In genomic region chr20:31674895-31675827, GRCh38 we compare ENCODE assay signal across 1 cellular context.
TF ChIP-seq lines count a peak whose summit lies in the region.

No MANE protein-coding gene starts in this region.

TF ChIP-seq in HepG2, 621 proteins besides CTCF, POLR2A, EP300 and RAD21 (continued from another document):
- TF ChIP-seq THAP7 (CRISPR knock-in tag; IDR thresholded peaks at IDR 0.05) (no peak), NR2F1 (CRISPR knock-in tag; IDR thresholded peaks at IDR 0.05) (0 out of 4 replicates have a peak, but pooled peaks of 1 of the 2 experiments have one; percentile 19), ZNF670 (CRISPR knock-in tag; IDR thresholded peaks at IDR 0.05; ENCODE audit: borderline replicate concordance) (no peak), ZNF33B (CRISPR knock-in tag; IDR thresholded peaks at IDR 0.05) (0 out of 2 replicates have a peak, but pooled peaks have one; percentile 14), MAZ (IDR thresholded peaks at IDR 0.05; ENCODE audit: borderline replicate concordance, low read depth, low read length) (no peak), MAZ (CRISPR knock-in tag; IDR thresholded peaks at IDR 0.05; ENCODE audit: low read depth) (no peak), HNRNPUL1 (IDR thresholded peaks at IDR 0.05; ENCODE audit: low read depth, low read length) (no peak), CENPT (CRISPR knock-in tag; IDR thresholded peaks at IDR 0.05; ENCODE audit: low read depth) (no peak), MAX (IDR thresholded peaks at IDR 0.05) (no peak), TEAD2 (CRISPR knock-in tag; IDR thresholded peaks at IDR 0.05) (no peak), ZNF7 (CRISPR knock-in tag; IDR thresholded peaks at IDR 0.05) (no peak), ZNF317 (CRISPR knock-in tag; IDR thresholded peaks at IDR 0.05) (no peak), POLR2AphosphoS2 (IDR thresholded peaks at IDR 0.05; ENCODE audit: low read depth, low read length) (peak; percentile 23; the same call in 1 of the 2 replicates), TRIM24 (CRISPR knock-in tag; IDR thresholded peaks at IDR 0.05) (no peak), ZNF724P (CRISPR knock-in tag; IDR thresholded peaks at IDR 0.05; ENCODE audit: borderline replicate concordance) (no peak), RBFOX2 (IDR thresholded peaks at IDR 0.05; ENCODE audit: low read depth, low read length) (peak; percentile 45; the same call in 1 of the 2 replicates), NFKBIZ (CRISPR knock-in tag; IDR thresholded peaks at IDR 0.05) (no peak), ZNF619 (CRISPR knock-in tag; IDR thresholded peaks at IDR 0.05) (no peak), ZNF709 (CRISPR knock-in tag; IDR thresholded peaks at IDR 0.05) (no peak), SP2 (CRISPR knock-in tag; IDR thresholded peaks at IDR 0.05) (no peak), ZMAT5 (CRISPR knock-in tag; IDR thresholded peaks at IDR 0.05; ENCODE audit: borderline replicate concordance, low read depth) (no peak), FUBP1 (CRISPR knock-in tag; IDR thresholded peaks at IDR 0.05; ENCODE audit: borderline replicate concordance) (no peak), ZNF33A (CRISPR knock-in tag; IDR thresholded peaks at IDR 0.05; ENCODE audit: borderline replicate concordance) (no peak), HOXA3 (CRISPR knock-in tag; IDR thresholded peaks at IDR 0.05) (no peak), ATF7 (IDR thresholded peaks at IDR 0.05) (no peak), ATF7 (CRISPR knock-in tag; IDR thresholded peaks at IDR 0.05) (no peak), ZNF446 (CRISPR knock-in tag; IDR thresholded peaks at IDR 0.05) (no peak)
- TF ChIP-seq, protein P1, sequence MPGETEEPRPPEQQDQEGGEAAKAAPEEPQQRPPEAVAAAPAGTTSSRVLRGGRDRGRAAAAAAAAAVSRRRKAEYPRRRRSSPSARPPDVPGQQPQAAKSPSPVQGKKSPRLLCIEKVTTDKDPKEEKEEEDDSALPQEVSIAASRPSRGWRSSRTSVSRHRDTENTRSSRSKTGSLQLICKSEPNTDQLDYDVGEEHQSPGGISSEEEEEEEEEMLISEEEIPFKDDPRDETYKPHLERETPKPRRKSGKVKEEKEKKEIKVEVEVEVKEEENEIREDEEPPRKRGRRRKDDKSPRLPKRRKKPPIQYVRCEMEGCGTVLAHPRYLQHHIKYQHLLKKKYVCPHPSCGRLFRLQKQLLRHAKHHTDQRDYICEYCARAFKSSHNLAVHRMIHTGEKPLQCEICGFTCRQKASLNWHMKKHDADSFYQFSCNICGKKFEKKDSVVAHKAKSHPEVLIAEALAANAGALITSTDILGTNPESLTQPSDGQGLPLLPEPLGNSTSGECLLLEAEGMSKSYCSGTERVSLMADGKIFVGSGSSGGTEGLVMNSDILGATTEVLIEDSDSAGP (CRISPR knock-in tag; IDR thresholded peaks at IDR 0.05; ENCODE audit: borderline replicate concordance) = peak; percentile 32; the same call in 1 of the 2 replicates
- TF ChIP-seq, protein P2, sequence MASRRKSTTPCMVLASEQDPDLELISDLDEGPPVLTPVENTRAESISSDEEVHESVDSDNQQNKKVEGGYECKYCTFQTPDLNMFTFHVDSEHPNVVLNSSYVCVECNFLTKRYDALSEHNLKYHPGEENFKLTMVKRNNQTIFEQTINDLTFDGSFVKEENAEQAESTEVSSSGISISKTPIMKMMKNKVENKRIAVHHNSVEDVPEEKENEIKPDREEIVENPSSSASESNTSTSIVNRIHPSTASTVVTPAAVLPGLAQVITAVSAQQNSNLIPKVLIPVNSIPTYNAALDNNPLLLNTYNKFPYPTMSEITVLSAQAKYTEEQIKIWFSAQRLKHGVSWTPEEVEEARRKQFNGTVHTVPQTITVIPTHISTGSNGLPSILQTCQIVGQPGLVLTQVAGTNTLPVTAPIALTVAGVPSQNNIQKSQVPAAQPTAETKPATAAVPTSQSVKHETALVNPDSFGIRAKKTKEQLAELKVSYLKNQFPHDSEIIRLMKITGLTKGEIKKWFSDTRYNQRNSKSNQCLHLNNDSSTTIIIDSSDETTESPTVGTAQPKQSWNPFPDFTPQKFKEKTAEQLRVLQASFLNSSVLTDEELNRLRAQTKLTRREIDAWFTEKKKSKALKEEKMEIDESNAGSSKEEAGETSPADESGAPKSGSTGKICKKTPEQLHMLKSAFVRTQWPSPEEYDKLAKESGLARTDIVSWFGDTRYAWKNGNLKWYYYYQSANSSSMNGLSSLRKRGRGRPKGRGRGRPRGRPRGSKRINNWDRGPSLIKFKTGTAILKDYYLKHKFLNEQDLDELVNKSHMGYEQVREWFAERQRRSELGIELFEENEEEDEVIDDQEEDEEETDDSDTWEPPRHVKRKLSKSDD (CRISPR knock-in tag; IDR thresholded peaks at IDR 0.05; ENCODE audit: low read depth) = no peak
- TF ChIP-seq, protein P3, sequence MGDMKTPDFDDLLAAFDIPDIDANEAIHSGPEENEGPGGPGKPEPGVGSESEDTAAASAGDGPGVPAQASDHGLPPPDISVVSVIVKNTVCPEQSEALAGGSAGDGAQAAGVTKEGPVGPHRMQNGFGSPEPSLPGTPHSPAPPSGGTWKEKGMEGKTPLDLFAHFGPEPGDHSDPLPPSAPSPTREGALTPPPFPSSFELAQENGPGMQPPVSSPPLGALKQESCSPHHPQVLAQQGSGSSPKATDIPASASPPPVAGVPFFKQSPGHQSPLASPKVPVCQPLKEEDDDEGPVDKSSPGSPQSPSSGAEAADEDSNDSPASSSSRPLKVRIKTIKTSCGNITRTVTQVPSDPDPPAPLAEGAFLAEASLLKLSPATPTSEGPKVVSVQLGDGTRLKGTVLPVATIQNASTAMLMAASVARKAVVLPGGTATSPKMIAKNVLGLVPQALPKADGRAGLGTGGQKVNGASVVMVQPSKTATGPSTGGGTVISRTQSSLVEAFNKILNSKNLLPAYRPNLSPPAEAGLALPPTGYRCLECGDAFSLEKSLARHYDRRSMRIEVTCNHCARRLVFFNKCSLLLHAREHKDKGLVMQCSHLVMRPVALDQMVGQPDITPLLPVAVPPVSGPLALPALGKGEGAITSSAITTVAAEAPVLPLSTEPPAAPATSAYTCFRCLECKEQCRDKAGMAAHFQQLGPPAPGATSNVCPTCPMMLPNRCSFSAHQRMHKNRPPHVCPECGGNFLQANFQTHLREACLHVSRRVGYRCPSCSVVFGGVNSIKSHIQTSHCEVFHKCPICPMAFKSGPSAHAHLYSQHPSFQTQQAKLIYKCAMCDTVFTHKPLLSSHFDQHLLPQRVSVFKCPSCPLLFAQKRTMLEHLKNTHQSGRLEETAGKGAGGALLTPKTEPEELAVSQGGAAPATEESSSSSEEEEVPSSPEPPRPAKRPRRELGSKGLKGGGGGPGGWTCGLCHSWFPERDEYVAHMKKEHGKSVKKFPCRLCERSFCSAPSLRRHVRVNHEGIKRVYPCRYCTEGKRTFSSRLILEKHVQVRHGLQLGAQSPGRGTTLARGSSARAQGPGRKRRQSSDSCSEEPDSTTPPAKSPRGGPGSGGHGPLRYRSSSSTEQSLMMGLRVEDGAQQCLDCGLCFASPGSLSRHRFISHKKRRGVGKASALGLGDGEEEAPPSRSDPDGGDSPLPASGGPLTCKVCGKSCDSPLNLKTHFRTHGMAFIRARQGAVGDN (CRISPR knock-in tag; IDR thresholded peaks at IDR 0.05) = peak; percentile 45
- TF ChIP-seq, protein P4, sequence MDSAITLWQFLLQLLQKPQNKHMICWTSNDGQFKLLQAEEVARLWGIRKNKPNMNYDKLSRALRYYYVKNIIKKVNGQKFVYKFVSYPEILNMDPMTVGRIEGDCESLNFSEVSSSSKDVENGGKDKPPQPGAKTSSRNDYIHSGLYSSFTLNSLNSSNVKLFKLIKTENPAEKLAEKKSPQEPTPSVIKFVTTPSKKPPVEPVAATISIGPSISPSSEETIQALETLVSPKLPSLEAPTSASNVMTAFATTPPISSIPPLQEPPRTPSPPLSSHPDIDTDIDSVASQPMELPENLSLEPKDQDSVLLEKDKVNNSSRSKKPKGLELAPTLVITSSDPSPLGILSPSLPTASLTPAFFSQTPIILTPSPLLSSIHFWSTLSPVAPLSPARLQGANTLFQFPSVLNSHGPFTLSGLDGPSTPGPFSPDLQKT (CRISPR knock-in tag; IDR thresholded peaks at IDR 0.05; ENCODE audit: borderline replicate concordance) = no peak
- TF ChIP-seq, protein P5, sequence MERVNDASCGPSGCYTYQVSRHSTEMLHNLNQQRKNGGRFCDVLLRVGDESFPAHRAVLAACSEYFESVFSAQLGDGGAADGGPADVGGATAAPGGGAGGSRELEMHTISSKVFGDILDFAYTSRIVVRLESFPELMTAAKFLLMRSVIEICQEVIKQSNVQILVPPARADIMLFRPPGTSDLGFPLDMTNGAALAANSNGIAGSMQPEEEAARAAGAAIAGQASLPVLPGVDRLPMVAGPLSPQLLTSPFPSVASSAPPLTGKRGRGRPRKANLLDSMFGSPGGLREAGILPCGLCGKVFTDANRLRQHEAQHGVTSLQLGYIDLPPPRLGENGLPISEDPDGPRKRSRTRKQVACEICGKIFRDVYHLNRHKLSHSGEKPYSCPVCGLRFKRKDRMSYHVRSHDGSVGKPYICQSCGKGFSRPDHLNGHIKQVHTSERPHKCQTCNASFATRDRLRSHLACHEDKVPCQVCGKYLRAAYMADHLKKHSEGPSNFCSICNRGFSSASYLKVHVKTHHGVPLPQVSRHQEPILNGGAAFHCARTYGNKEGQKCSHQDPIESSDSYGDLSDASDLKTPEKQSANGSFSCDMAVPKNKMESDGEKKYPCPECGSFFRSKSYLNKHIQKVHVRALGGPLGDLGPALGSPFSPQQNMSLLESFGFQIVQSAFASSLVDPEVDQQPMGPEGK (CRISPR knock-in tag; IDR thresholded peaks at IDR 0.05) = no peak; the same call in 1 of the 2 replicates
- TF ChIP-seq, protein P6, sequence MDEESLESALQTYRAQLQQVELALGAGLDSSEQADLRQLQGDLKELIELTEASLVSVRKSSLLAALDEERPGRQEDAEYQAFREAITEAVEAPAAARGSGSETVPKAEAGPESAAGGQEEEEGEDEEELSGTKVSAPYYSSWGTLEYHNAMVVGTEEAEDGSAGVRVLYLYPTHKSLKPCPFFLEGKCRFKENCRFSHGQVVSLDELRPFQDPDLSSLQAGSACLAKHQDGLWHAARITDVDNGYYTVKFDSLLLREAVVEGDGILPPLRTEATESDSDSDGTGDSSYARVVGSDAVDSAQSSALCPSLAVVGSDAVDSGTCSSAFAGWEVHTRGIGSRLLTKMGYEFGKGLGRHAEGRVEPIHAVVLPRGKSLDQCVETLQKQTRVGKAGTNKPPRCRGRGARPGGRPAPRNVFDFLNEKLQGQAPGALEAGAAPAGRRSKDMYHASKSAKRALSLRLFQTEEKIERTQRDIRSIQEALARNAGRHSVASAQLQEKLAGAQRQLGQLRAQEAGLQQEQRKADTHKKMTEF (CRISPR knock-in tag; IDR thresholded peaks at IDR 0.05) = no peak
- TF ChIP-seq, protein P7, sequence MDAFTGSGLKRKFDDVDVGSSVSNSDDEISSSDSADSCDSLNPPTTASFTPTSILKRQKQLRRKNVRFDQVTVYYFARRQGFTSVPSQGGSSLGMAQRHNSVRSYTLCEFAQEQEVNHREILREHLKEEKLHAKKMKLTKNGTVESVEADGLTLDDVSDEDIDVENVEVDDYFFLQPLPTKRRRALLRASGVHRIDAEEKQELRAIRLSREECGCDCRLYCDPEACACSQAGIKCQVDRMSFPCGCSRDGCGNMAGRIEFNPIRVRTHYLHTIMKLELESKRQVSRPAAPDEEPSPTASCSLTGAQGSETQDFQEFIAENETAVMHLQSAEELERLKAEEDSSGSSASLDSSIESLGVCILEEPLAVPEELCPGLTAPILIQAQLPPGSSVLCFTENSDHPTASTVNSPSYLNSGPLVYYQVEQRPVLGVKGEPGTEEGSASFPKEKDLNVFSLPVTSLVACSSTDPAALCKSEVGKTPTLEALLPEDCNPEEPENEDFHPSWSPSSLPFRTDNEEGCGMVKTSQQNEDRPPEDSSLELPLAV (CRISPR knock-in tag; conservative IDR thresholded peaks at IDR 0.05; ENCODE audit: low read depth) = no peak
TF ChIP-seq in HepG2: peak in this region for 15.
